ENCODE assay signal across 1 cellular context in the genomic region with DNA sequence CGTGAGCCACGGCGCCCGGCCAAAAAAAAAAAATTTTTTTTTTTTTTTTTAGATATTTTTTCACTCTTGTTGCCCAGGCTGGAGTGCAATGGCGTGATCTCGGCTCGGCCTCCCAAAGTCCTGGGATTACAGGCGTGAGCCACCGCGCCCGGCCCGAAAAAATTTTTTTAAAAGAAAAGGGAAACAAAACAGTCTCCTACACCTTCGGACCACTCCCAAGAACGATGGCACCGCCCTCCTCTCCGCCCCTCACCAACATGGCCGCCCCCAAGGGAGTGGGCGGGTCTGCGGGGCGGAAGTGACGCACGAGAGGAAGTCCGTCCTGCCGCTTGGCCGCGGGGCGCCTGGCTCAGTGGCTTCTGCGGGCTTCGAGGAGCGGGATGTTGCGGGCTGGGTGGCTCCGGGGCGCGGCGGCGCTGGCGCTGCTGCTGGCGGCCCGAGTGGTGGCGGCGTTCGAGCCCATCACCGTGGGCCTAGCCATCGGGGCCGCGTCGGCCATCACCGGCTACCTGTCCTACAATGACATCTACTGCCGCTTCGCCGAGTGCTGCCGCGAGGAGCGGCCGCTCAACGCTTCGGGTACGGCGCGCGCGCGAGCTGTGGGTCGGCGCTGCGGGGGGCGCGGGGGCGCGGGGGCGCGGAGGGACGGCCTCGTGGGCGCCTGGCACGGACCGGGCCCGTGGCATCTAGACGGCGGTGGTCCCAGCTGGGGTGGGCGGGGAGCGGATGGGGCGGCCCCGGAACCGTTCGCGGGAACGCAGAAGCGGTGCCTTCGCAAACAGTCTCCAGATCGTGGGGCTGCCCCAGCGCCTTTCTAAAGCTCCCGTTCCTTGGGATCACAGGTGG.
TF ChIP-seq lines count a peak whose summit lies in the region.

A gene with protein sequence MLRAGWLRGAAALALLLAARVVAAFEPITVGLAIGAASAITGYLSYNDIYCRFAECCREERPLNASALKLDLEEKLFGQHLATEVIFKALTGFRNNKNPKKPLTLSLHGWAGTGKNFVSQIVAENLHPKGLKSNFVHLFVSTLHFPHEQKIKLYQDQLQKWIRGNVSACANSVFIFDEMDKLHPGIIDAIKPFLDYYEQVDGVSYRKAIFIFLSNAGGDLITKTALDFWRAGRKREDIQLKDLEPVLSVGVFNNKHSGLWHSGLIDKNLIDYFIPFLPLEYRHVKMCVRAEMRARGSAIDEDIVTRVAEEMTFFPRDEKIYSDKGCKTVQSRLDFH (plus strand): TSS at position 352 of the 846 bp plus-strand sequence. CDS start 29 bp downstream, at position 381.

TF ChIP-seq in HepG2, 621 proteins besides CTCF, POLR2A, EP300 and RAD21 (continued from another document and continues in another):
- TF ChIP-seq, protein P1, sequence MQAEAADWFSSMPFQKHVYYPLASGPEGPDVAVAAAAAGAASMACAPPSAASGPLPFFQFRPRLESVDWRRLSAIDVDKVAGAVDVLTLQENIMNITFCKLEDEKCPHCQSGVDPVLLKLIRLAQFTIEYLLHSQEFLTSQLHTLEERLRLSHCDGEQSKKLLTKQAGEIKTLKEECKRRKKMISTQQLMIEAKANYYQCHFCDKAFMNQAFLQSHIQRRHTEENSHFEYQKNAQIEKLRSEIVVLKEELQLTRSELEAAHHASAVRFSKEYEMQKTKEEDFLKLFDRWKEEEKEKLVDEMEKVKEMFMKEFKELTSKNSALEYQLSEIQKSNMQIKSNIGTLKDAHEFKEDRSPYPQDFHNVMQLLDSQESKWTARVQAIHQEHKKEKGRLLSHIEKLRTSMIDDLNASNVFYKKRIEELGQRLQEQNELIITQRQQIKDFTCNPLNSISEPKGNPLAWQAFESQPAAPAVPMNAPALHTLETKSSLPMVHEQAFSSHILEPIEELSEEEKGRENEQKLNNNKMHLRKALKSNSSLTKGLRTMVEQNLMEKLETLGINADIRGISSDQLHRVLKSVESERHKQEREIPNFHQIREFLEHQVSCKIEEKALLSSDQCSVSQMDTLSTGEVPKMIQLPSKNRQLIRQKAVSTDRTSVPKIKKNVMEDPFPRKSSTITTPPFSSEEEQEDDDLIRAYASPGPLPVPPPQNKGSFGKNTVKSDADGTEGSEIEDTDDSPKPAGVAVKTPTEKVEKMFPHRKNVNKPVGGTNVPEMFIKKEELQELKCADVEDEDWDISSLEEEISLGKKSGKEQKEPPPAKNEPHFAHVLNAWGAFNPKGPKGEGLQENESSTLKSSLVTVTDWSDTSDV (CRISPR knock-in tag; IDR thresholded peaks at IDR 0.05): no peak
- TF ChIP-seq ZNF713 (CRISPR knock-in tag; IDR thresholded peaks at IDR 0.05): no peak
- TF ChIP-seq, protein P2, sequence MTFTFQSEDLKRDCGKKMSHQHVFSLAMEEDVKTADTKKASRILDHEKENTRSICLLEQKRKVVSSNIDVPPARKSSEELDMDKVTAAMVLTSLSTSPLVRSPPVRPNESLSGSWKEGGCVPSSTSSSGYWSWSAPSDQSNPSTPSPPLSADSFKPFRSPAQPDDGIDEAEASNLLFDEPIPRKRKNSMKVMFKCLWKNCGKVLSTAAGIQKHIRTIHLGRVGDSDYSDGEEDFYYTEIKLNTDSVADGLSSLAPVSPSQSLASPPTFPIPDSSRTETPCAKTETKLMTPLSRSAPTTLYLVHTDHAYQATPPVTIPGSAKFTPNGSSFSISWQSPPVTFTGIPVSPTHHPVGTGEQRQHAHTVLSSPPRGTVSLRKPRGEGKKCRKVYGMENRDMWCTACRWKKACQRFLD (CRISPR knock-in tag; IDR thresholded peaks at IDR 0.05; ENCODE audit: borderline replicate concordance): 0 out of 2 replicates have a peak, but pooled peaks have one; percentile 43
- TF ChIP-seq, protein P3, sequence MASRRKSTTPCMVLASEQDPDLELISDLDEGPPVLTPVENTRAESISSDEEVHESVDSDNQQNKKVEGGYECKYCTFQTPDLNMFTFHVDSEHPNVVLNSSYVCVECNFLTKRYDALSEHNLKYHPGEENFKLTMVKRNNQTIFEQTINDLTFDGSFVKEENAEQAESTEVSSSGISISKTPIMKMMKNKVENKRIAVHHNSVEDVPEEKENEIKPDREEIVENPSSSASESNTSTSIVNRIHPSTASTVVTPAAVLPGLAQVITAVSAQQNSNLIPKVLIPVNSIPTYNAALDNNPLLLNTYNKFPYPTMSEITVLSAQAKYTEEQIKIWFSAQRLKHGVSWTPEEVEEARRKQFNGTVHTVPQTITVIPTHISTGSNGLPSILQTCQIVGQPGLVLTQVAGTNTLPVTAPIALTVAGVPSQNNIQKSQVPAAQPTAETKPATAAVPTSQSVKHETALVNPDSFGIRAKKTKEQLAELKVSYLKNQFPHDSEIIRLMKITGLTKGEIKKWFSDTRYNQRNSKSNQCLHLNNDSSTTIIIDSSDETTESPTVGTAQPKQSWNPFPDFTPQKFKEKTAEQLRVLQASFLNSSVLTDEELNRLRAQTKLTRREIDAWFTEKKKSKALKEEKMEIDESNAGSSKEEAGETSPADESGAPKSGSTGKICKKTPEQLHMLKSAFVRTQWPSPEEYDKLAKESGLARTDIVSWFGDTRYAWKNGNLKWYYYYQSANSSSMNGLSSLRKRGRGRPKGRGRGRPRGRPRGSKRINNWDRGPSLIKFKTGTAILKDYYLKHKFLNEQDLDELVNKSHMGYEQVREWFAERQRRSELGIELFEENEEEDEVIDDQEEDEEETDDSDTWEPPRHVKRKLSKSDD (CRISPR knock-in tag; IDR thresholded peaks at IDR 0.05; ENCODE audit: low read depth): no peak
- TF ChIP-seq ZNF44 (CRISPR knock-in tag; IDR thresholded peaks at IDR 0.05): no peak
- TF ChIP-seq, protein P4, sequence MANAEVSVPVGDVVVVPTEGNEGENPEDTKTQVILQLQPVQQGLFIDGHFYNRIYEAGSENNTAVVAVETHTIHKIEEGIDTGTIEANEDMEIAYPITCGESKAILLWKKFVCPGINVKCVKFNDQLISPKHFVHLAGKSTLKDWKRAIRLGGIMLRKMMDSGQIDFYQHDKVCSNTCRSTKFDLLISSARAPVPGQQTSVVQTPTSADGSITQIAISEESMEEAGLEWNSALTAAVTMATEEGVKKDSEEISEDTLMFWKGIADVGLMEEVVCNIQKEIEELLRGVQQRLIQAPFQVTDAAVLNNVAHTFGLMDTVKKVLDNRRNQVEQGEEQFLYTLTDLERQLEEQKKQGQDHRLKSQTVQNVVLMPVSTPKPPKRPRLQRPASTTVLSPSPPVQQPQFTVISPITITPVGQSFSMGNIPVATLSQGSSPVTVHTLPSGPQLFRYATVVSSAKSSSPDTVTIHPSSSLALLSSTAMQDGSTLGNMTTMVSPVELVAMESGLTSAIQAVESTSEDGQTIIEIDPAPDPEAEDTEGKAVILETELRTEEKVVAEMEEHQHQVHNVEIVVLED (CRISPR knock-in tag; IDR thresholded peaks at IDR 0.05; ENCODE audit: borderline replicate concordance): peak; percentile 61; the same call in 1 of the 2 replicates
- TF ChIP-seq, protein P5, sequence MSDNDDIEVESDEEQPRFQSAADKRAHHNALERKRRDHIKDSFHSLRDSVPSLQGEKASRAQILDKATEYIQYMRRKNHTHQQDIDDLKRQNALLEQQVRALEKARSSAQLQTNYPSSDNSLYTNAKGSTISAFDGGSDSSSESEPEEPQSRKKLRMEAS (IDR thresholded peaks at IDR 0.05): peak; percentile 89
- TF ChIP-seq, protein P6, sequence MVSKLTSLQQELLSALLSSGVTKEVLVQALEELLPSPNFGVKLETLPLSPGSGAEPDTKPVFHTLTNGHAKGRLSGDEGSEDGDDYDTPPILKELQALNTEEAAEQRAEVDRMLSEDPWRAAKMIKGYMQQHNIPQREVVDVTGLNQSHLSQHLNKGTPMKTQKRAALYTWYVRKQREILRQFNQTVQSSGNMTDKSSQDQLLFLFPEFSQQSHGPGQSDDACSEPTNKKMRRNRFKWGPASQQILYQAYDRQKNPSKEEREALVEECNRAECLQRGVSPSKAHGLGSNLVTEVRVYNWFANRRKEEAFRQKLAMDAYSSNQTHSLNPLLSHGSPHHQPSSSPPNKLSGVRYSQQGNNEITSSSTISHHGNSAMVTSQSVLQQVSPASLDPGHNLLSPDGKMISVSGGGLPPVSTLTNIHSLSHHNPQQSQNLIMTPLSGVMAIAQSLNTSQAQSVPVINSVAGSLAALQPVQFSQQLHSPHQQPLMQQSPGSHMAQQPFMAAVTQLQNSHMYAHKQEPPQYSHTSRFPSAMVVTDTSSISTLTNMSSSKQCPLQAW (CRISPR knock-in tag; IDR thresholded peaks at IDR 0.05): no peak
- no peak for TF ChIP-seq ZNF878 (CRISPR knock-in tag; IDR thresholded peaks at IDR 0.05)
- no peak for TF ChIP-seq GPN1 (CRISPR knock-in tag; IDR thresholded peaks at IDR 0.05; ENCODE audit: borderline replicate concordance)
- no peak for TF ChIP-seq ZNF205 (CRISPR knock-in tag; IDR thresholded peaks at IDR 0.05)
- TF ChIP-seq RFXAP (CRISPR knock-in tag; IDR thresholded peaks at IDR 0.05; ENCODE audit: borderline replicate concordance): 0 out of 2 replicates have a peak, but pooled peaks have one; percentile 42
- TF ChIP-seq, protein P7, sequence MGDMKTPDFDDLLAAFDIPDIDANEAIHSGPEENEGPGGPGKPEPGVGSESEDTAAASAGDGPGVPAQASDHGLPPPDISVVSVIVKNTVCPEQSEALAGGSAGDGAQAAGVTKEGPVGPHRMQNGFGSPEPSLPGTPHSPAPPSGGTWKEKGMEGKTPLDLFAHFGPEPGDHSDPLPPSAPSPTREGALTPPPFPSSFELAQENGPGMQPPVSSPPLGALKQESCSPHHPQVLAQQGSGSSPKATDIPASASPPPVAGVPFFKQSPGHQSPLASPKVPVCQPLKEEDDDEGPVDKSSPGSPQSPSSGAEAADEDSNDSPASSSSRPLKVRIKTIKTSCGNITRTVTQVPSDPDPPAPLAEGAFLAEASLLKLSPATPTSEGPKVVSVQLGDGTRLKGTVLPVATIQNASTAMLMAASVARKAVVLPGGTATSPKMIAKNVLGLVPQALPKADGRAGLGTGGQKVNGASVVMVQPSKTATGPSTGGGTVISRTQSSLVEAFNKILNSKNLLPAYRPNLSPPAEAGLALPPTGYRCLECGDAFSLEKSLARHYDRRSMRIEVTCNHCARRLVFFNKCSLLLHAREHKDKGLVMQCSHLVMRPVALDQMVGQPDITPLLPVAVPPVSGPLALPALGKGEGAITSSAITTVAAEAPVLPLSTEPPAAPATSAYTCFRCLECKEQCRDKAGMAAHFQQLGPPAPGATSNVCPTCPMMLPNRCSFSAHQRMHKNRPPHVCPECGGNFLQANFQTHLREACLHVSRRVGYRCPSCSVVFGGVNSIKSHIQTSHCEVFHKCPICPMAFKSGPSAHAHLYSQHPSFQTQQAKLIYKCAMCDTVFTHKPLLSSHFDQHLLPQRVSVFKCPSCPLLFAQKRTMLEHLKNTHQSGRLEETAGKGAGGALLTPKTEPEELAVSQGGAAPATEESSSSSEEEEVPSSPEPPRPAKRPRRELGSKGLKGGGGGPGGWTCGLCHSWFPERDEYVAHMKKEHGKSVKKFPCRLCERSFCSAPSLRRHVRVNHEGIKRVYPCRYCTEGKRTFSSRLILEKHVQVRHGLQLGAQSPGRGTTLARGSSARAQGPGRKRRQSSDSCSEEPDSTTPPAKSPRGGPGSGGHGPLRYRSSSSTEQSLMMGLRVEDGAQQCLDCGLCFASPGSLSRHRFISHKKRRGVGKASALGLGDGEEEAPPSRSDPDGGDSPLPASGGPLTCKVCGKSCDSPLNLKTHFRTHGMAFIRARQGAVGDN (CRISPR knock-in tag; IDR thresholded peaks at IDR 0.05): peak; percentile 91
- TF ChIP-seq CREB1 (IDR thresholded peaks at IDR 0.05): peak; percentile 87
- peak; percentile 93 for TF ChIP-seq CREB1 (CRISPR knock-in tag; IDR thresholded peaks at IDR 0.05)
- TF ChIP-seq ZNF629 (CRISPR knock-in tag; conservative IDR thresholded peaks at IDR 0.05): no peak; the same call in 1 of the 2 replicates
- TF ChIP-seq, protein P8, sequence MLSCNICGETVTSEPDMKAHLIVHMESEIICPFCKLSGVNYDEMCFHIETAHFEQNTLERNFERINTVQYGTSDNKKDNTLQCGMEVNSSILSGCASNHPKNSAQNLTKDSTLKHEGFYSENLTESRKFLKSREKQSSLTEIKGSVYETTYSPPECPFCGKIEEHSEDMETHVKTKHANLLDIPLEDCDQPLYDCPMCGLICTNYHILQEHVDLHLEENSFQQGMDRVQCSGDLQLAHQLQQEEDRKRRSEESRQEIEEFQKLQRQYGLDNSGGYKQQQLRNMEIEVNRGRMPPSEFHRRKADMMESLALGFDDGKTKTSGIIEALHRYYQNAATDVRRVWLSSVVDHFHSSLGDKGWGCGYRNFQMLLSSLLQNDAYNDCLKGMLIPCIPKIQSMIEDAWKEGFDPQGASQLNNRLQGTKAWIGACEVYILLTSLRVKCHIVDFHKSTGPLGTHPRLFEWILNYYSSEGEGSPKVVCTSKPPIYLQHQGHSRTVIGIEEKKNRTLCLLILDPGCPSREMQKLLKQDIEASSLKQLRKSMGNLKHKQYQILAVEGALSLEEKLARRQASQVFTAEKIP (CRISPR knock-in tag; IDR thresholded peaks at IDR 0.05; ENCODE audit: borderline replicate concordance): no peak
- no peak for TF ChIP-seq NFIB (CRISPR knock-in tag; IDR thresholded peaks at IDR 0.05; ENCODE audit: borderline replicate concordance)
- TF ChIP-seq CEBPB (IDR thresholded peaks at IDR 0.05; ENCODE audit: borderline replicate concordance, low read depth, low read length): no peak
- no peak for TF ChIP-seq MED13 (CRISPR knock-in tag; IDR thresholded peaks at IDR 0.05)
- 0 out of 2 replicates have a peak, but pooled peaks have one; percentile 19 for TF ChIP-seq ZNF724P (CRISPR knock-in tag; IDR thresholded peaks at IDR 0.05; ENCODE audit: borderline replicate concordance)
- TF ChIP-seq, protein P9, sequence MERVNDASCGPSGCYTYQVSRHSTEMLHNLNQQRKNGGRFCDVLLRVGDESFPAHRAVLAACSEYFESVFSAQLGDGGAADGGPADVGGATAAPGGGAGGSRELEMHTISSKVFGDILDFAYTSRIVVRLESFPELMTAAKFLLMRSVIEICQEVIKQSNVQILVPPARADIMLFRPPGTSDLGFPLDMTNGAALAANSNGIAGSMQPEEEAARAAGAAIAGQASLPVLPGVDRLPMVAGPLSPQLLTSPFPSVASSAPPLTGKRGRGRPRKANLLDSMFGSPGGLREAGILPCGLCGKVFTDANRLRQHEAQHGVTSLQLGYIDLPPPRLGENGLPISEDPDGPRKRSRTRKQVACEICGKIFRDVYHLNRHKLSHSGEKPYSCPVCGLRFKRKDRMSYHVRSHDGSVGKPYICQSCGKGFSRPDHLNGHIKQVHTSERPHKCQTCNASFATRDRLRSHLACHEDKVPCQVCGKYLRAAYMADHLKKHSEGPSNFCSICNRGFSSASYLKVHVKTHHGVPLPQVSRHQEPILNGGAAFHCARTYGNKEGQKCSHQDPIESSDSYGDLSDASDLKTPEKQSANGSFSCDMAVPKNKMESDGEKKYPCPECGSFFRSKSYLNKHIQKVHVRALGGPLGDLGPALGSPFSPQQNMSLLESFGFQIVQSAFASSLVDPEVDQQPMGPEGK (CRISPR knock-in tag; IDR thresholded peaks at IDR 0.05): peak; percentile 41; the same call in 1 of the 2 replicates
- TF ChIP-seq, protein P10, sequence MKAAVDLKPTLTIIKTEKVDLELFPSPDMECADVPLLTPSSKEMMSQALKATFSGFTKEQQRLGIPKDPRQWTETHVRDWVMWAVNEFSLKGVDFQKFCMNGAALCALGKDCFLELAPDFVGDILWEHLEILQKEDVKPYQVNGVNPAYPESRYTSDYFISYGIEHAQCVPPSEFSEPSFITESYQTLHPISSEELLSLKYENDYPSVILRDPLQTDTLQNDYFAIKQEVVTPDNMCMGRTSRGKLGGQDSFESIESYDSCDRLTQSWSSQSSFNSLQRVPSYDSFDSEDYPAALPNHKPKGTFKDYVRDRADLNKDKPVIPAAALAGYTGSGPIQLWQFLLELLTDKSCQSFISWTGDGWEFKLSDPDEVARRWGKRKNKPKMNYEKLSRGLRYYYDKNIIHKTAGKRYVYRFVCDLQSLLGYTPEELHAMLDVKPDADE (CRISPR knock-in tag; IDR thresholded peaks at IDR 0.05): no peak; the same call in 1 of the 2 replicates
